2 cellular contexts compared by ENCODE assay signal in the genomic region with DNA sequence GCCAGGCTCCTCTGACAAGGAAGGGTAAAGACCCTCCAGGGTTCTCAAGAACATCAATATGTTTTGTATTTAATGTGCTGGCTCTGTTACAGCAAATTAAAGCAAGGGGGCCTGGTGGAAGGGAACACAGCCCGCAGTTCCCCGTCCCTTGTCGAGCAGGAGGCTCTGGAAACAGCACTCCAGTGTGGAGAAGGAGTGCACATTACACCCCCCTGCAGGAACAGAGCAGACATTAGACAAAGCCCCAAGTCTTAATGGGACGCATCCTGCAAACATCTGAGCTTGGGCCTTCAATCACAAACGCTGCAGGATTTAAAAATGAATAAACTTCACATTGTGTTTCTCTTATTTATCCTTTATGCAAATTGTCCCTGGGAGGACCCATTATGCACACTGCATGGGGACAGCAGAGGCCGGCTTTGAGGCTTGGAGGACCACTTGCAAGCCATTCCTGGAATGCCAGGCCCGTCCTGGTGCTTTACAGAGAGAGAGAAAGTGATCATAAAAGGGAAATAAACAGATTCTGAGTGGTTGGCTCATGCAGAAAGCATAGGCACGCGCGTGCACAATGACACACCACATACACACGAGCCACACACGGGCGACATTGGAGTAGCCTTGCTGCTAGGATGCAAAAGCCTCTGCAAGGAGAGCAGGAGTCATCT.
TF ChIP-seq lines count a peak whose summit lies in the region.

No MANE protein-coding gene starts in this region.

TF ChIP-seq in SK-N-SH, 30 proteins besides CTCF, POLR2A, EP300 and RAD21 (continued from another document):
- TF ChIP-seq, protein P1, sequence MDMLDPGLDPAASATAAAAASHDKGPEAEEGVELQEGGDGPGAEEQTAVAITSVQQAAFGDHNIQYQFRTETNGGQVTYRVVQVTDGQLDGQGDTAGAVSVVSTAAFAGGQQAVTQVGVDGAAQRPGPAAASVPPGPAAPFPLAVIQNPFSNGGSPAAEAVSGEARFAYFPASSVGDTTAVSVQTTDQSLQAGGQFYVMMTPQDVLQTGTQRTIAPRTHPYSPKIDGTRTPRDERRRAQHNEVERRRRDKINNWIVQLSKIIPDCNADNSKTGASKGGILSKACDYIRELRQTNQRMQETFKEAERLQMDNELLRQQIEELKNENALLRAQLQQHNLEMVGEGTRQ (IDR thresholded peaks at IDR 0.05; ENCODE audit: borderline replicate concordance, low read depth, low read length), result no peak
- TF ChIP-seq RCOR1 (IDR thresholded peaks at IDR 0.05; ENCODE audit: low read length) (no peak), MEF2A (IDR thresholded peaks at IDR 0.05; ENCODE audit: borderline replicate concordance, low read depth) (no peak), ELF1 (IDR thresholded peaks at IDR 0.05) (no peak), SMC3 (IDR thresholded peaks at IDR 0.05; ENCODE audit: low read depth, low read length) (no peak), FOXM1 (IDR thresholded peaks at IDR 0.05; ENCODE audit: low read depth) (no peak), EZH2phosphoT487 (IDR thresholded peaks at IDR 0.05; ENCODE audit: borderline replicate concordance, low read depth) (no peak)
- TF ChIP-seq, protein P2, sequence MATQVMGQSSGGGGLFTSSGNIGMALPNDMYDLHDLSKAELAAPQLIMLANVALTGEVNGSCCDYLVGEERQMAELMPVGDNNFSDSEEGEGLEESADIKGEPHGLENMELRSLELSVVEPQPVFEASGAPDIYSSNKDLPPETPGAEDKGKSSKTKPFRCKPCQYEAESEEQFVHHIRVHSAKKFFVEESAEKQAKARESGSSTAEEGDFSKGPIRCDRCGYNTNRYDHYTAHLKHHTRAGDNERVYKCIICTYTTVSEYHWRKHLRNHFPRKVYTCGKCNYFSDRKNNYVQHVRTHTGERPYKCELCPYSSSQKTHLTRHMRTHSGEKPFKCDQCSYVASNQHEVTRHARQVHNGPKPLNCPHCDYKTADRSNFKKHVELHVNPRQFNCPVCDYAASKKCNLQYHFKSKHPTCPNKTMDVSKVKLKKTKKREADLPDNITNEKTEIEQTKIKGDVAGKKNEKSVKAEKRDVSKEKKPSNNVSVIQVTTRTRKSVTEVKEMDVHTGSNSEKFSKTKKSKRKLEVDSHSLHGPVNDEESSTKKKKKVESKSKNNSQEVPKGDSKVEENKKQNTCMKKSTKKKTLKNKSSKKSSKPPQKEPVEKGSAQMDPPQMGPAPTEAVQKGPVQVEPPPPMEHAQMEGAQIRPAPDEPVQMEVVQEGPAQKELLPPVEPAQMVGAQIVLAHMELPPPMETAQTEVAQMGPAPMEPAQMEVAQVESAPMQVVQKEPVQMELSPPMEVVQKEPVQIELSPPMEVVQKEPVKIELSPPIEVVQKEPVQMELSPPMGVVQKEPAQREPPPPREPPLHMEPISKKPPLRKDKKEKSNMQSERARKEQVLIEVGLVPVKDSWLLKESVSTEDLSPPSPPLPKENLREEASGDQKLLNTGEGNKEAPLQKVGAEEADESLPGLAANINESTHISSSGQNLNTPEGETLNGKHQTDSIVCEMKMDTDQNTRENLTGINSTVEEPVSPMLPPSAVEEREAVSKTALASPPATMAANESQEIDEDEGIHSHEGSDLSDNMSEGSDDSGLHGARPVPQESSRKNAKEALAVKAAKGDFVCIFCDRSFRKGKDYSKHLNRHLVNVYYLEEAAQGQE (IDR thresholded peaks at IDR 0.05; ENCODE audit: low read depth, low read length), result no peak

TF ChIP-seq in SK-N-SH treated with all-trans-retinoic acid at 6 μM for 48 hours, 23 proteins besides CTCF, POLR2A, EP300 and RAD21 (continued from another document):
- TF ChIP-seq, protein P3, sequence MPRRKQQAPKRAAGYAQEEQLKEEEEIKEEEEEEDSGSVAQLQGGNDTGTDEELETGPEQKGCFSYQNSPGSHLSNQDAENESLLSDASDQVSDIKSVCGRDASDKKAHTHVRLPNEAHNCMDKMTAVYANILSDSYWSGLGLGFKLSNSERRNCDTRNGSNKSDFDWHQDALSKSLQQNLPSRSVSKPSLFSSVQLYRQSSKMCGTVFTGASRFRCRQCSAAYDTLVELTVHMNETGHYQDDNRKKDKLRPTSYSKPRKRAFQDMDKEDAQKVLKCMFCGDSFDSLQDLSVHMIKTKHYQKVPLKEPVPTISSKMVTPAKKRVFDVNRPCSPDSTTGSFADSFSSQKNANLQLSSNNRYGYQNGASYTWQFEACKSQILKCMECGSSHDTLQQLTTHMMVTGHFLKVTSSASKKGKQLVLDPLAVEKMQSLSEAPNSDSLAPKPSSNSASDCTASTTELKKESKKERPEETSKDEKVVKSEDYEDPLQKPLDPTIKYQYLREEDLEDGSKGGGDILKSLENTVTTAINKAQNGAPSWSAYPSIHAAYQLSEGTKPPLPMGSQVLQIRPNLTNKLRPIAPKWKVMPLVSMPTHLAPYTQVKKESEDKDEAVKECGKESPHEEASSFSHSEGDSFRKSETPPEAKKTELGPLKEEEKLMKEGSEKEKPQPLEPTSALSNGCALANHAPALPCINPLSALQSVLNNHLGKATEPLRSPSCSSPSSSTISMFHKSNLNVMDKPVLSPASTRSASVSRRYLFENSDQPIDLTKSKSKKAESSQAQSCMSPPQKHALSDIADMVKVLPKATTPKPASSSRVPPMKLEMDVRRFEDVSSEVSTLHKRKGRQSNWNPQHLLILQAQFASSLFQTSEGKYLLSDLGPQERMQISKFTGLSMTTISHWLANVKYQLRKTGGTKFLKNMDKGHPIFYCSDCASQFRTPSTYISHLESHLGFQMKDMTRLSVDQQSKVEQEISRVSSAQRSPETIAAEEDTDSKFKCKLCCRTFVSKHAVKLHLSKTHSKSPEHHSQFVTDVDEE (CRISPR knock-in tag; IDR thresholded peaks at IDR 0.05), result no peak
- no peak for TF ChIP-seq SNAI2 (CRISPR knock-in tag; IDR thresholded peaks at IDR 0.05)
